ENCODE assay signal across 1 cellular context in the genomic region with DNA sequence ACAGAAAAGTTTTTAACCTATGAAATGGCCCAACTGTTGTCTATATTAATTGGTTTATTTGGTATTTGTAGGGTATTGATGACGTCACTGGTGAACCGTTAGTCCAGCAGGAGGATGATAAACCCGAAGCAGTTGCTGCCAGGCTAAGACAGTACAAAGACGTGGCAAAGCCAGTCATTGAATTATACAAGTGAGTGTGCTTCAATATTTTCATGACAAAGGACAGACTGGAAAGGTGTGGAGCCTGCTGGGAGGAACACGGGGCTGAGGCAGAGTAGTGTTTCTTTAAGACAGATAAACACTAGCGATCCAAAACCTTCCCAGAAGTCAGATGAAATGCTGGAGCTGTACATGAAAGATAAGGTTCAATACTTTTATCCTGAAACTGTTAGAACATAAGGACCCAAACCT.
TF ChIP-seq lines count a peak whose summit lies in the region.

No MANE protein-coding gene starts in this region.

TF ChIP-seq in K562, 482 proteins besides CTCF, POLR2A, EP300 and RAD21 (continued from another document):
- TF ChIP-seq, protein P1, sequence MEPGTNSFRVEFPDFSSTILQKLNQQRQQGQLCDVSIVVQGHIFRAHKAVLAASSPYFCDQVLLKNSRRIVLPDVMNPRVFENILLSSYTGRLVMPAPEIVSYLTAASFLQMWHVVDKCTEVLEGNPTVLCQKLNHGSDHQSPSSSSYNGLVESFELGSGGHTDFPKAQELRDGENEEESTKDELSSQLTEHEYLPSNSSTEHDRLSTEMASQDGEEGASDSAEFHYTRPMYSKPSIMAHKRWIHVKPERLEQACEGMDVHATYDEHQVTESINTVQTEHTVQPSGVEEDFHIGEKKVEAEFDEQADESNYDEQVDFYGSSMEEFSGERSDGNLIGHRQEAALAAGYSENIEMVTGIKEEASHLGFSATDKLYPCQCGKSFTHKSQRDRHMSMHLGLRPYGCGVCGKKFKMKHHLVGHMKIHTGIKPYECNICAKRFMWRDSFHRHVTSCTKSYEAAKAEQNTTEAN (CRISPR knock-in tag; IDR thresholded peaks at IDR 0.05): no peak
- TF ChIP-seq, protein P2, sequence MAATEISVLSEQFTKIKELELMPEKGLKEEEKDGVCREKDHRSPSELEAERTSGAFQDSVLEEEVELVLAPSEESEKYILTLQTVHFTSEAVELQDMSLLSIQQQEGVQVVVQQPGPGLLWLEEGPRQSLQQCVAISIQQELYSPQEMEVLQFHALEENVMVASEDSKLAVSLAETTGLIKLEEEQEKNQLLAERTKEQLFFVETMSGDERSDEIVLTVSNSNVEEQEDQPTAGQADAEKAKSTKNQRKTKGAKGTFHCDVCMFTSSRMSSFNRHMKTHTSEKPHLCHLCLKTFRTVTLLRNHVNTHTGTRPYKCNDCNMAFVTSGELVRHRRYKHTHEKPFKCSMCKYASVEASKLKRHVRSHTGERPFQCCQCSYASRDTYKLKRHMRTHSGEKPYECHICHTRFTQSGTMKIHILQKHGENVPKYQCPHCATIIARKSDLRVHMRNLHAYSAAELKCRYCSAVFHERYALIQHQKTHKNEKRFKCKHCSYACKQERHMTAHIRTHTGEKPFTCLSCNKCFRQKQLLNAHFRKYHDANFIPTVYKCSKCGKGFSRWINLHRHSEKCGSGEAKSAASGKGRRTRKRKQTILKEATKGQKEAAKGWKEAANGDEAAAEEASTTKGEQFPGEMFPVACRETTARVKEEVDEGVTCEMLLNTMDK (IDR thresholded peaks at IDR 0.05; ENCODE audit: borderline replicate concordance, insufficient read depth, low read depth, low read length, poor library complexity, severe bottlenecking): no peak
- TF ChIP-seq, protein P3, sequence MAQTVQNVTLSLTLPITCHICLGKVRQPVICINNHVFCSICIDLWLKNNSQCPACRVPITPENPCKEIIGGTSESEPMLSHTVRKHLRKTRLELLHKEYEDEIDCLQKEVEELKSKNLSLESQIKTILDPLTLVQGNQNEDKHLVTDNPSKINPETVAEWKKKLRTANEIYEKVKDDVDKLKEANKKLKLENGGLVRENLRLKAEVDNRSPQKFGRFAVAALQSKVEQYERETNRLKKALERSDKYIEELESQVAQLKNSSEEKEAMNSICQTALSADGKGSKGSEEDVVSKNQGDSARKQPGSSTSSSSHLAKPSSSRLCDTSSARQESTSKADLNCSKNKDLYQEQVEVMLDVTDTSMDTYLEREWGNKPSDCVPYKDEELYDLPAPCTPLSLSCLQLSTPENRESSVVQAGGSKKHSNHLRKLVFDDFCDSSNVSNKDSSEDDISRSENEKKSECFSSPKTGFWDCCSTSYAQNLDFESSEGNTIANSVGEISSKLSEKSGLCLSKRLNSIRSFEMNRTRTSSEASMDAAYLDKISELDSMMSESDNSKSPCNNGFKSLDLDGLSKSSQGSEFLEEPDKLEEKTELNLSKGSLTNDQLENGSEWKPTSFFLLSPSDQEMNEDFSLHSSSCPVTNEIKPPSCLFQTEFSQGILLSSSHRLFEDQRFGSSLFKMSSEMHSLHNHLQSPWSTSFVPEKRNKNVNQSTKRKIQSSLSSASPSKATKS (CRISPR knock-in tag; IDR thresholded peaks at IDR 0.05): no peak
- TF ChIP-seq, protein P4, sequence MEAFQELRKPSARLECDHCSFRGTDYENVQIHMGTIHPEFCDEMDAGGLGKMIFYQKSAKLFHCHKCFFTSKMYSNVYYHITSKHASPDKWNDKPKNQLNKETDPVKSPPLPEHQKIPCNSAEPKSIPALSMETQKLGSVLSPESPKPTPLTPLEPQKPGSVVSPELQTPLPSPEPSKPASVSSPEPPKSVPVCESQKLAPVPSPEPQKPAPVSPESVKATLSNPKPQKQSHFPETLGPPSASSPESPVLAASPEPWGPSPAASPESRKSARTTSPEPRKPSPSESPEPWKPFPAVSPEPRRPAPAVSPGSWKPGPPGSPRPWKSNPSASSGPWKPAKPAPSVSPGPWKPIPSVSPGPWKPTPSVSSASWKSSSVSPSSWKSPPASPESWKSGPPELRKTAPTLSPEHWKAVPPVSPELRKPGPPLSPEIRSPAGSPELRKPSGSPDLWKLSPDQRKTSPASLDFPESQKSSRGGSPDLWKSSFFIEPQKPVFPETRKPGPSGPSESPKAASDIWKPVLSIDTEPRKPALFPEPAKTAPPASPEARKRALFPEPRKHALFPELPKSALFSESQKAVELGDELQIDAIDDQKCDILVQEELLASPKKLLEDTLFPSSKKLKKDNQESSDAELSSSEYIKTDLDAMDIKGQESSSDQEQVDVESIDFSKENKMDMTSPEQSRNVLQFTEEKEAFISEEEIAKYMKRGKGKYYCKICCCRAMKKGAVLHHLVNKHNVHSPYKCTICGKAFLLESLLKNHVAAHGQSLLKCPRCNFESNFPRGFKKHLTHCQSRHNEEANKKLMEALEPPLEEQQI (IDR thresholded peaks at IDR 0.05): 0 out of 2 replicates have a peak, but pooled peaks have one; percentile 14
- TF ChIP-seq, protein P5, sequence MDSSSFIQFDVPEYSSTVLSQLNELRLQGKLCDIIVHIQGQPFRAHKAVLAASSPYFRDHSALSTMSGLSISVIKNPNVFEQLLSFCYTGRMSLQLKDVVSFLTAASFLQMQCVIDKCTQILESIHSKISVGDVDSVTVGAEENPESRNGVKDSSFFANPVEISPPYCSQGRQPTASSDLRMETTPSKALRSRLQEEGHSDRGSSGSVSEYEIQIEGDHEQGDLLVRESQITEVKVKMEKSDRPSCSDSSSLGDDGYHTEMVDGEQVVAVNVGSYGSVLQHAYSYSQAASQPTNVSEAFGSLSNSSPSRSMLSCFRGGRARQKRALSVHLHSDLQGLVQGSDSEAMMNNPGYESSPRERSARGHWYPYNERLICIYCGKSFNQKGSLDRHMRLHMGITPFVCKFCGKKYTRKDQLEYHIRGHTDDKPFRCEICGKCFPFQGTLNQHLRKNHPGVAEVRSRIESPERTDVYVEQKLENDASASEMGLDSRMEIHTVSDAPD (CRISPR knock-in tag; IDR thresholded peaks at IDR 0.05): no peak
- TF ChIP-seq TEAD4 (IDR thresholded peaks at IDR 0.05; ENCODE audit: low read length) (peak; percentile 65), TEAD4 (CRISPR knock-in tag; IDR thresholded peaks at IDR 0.05; ENCODE audit: borderline replicate concordance) (no peak), TCF7 (IDR thresholded peaks at IDR 0.05; ENCODE audit: borderline replicate concordance) (no peak), ATF7 (IDR thresholded peaks at IDR 0.05) (peak; percentile 97), RBM14 (IDR thresholded peaks at IDR 0.05; ENCODE audit: borderline replicate concordance, insufficient read depth, low read depth, low read length) (no peak), HDAC3 (IDR thresholded peaks at IDR 0.05; ENCODE audit: borderline replicate concordance, partially characterized antibody) (peak; percentile 56), EHMT2 (IDR thresholded peaks at IDR 0.05) (no peak), RAD51 (IDR thresholded peaks at IDR 0.05; ENCODE audit: borderline replicate concordance, low read depth) (no peak), PTTG1 (tag; IDR thresholded peaks at IDR 0.05; ENCODE audit: low read depth) (no peak), SREBF2 (CRISPR knock-in tag; IDR thresholded peaks at IDR 0.05) (no peak), ZNF23 (CRISPR knock-in tag; IDR thresholded peaks at IDR 0.05) (no peak), CBFA2T2 (conservative IDR thresholded peaks at IDR 0.05) (peak; percentile 62), JUNB (CRISPR knock-in tag; conservative IDR thresholded peaks at IDR 0.05) (0 out of 2 replicates have a peak, but pooled peaks have one; percentile 33), ZNF311 (CRISPR knock-in tag; IDR thresholded peaks at IDR 0.05) (peak; percentile 52; the same call in 1 of the 2 replicates), TCF3 (CRISPR knock-in tag; IDR thresholded peaks at IDR 0.05) (peak; percentile 75), NFYB (IDR thresholded peaks at IDR 0.05; ENCODE audit: extremely low read depth, insufficient read length) (no peak), GABPB2 (CRISPR knock-in tag; conservative IDR thresholded peaks at IDR 0.05) (no peak), GTF2F1 (IDR thresholded peaks at IDR 0.05; ENCODE audit: low read depth, low read length) (no peak), ZNF785 (CRISPR knock-in tag; IDR thresholded peaks at IDR 0.05) (no peak), ZFPM2 (CRISPR knock-in tag; IDR thresholded peaks at IDR 0.05) (no peak), BCOR (IDR thresholded peaks at IDR 0.05) (no peak)
- TF ChIP-seq, protein P6, sequence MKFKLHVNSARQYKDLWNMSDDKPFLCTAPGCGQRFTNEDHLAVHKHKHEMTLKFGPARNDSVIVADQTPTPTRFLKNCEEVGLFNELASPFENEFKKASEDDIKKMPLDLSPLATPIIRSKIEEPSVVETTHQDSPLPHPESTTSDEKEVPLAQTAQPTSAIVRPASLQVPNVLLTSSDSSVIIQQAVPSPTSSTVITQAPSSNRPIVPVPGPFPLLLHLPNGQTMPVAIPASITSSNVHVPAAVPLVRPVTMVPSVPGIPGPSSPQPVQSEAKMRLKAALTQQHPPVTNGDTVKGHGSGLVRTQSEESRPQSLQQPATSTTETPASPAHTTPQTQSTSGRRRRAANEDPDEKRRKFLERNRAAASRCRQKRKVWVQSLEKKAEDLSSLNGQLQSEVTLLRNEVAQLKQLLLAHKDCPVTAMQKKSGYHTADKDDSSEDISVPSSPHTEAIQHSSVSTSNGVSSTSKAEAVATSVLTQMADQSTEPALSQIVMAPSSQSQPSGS (CRISPR knock-in tag; IDR thresholded peaks at IDR 0.05): no peak
- TF ChIP-seq, protein P7, sequence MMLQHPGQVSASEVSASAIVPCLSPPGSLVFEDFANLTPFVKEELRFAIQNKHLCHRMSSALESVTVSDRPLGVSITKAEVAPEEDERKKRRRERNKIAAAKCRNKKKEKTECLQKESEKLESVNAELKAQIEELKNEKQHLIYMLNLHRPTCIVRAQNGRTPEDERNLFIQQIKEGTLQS (IDR thresholded peaks at IDR 0.05): peak; percentile 98
- TF ChIP-seq, protein P7 (CRISPR knock-in tag; conservative IDR thresholded peaks at IDR 0.05): 0 out of 2 replicates have a peak, but pooled peaks have one; percentile 27
